Comparison of ENCODE assay signal across 18 cellular contexts in genomic region chr17:6177941-6178694, GRCh38.
"Had no signal": no experiment of that assay in that cellular context is flagged by ENCODE, and none has a peak within 500 bp of the region (broad histone marks: within the 10 kb centered on the region; RNA-seq: fewer than 3 reads in every experiment).

No MANE protein-coding gene starts in this region.

- H3K27ac Mint-ChIP-seq: activated CD4-positive, alpha-beta memory T cell treated with anti-CD3 and anti-CD28 coated beads for 36 hours; activated CD4-positive, alpha-beta T cell treated with anti-CD3 and anti-CD28 coated beads for 36 hours; activated CD8-positive, alpha-beta memory T cell treated with anti-CD3 and anti-CD28 coated beads, Interleukin-2, amount 10 ng/mL, durations not matched to agents 7 days and 5 days; activated naive CD4-positive, alpha-beta T cell treated with anti-CD3 and anti-CD28 coated beads for 36 hours; activated naive CD8-positive, alpha-beta T cell treated with anti-CD3 and anti-CD28 coated beads, Interleukin-2, amount 50 U/mL, for 24 hours; activated T-helper 2 cell treated with anti-CD3 and anti-CD28 coated beads, Interferon-gamma antibody, Interleukin-2, Interleukin-4, amounts not matched to agents 10 μg/mL and 5 μg/mL and 100 μg/mL, durations not matched to agents 14 hours and 24 hours and 36 hours; dendritic cell treated with granulocyte-macrophage colony-stimulating factor and Interleukin-4, amounts not matched to agents 40 ng/mL and 50 ng/mL, for 4 days; nephron progenitor cell; stimulated activated naive CD8-positive, alpha-beta T cell treated with anti-CD3 and anti-CD28 coated beads, Interleukin-15, amount 100 ng/mL, for 72 hours had no signal

- DNase-seq: activated CD4-positive, alpha-beta memory T cell treated with anti-CD3 and anti-CD28 coated beads for 36 hours; activated CD4-positive, alpha-beta T cell treated with anti-CD3 and anti-CD28 coated beads for 36 hours; activated CD8-positive, alpha-beta memory T cell treated with anti-CD3 and anti-CD28 coated beads, Interleukin-2, amount 10 ng/mL, durations not matched to agents 7 days and 5 days; activated naive CD4-positive, alpha-beta T cell treated with anti-CD3 and anti-CD28 coated beads for 36 hours; activated naive CD8-positive, alpha-beta T cell treated with anti-CD3 and anti-CD28 coated beads, Interleukin-2, amount 50 U/mL, for 24 hours; activated T-cell treated with anti-CD3 and anti-CD28 coated beads, Interleukin-2, amount 50 U/mL, for 1 hour; cerebellar nuclear complex; hippocampal formation; kidney glomerular epithelial cell; nephron progenitor cell; psoas muscle; stimulated activated naive CD8-positive, alpha-beta T cell treated with anti-CD3 and anti-CD28 coated beads, Interleukin-15, amount 100 ng/mL, for 72 hours; upper lobe of left lung had no signal

- H3K4me3 ChIP-seq: esophagus muscularis mucosa, psoas muscle, upper lobe of left lung had no signal

- H3K36me3 ChIP-seq: esophagus muscularis mucosa, upper lobe of left lung had no signal

- H3K9me3 ChIP-seq: esophagus muscularis mucosa, psoas muscle, upper lobe of left lung had no signal

- H3K27me3 ChIP-seq: upper lobe of left lung had no signal

- H3K9me3 Mint-ChIP-seq: activated CD4-positive, alpha-beta memory T cell treated with anti-CD3 and anti-CD28 coated beads for 36 hours; activated naive CD4-positive, alpha-beta T cell treated with anti-CD3 and anti-CD28 coated beads for 36 hours; activated naive CD8-positive, alpha-beta T cell treated with anti-CD3 and anti-CD28 coated beads, Interleukin-2, amount 50 U/mL, for 24 hours; activated T-helper 2 cell treated with anti-CD3 and anti-CD28 coated beads, Interferon-gamma antibody, Interleukin-2, Interleukin-4, amounts not matched to agents 10 μg/mL and 5 μg/mL and 100 μg/mL, durations not matched to agents 14 hours and 24 hours and 36 hours; dendritic cell treated with granulocyte-macrophage colony-stimulating factor and Interleukin-4, amounts not matched to agents 40 ng/mL and 50 ng/mL, for 4 days; nephron progenitor cell; stimulated activated naive CD8-positive, alpha-beta T cell treated with anti-CD3 and anti-CD28 coated beads, Interleukin-15, amount 100 ng/mL, for 72 hours had no signal

- H3K4me3 Mint-ChIP-seq: activated CD4-positive, alpha-beta memory T cell treated with anti-CD3 and anti-CD28 coated beads for 36 hours; activated CD4-positive, alpha-beta T cell treated with anti-CD3 and anti-CD28 coated beads for 36 hours; activated CD8-positive, alpha-beta memory T cell treated with anti-CD3 and anti-CD28 coated beads, Interleukin-2, amount 10 ng/mL, durations not matched to agents 7 days and 5 days; activated naive CD4-positive, alpha-beta T cell treated with anti-CD3 and anti-CD28 coated beads for 36 hours; activated naive CD8-positive, alpha-beta T cell treated with anti-CD3 and anti-CD28 coated beads, Interleukin-2, amount 50 U/mL, for 24 hours; dendritic cell treated with granulocyte-macrophage colony-stimulating factor and Interleukin-4, amounts not matched to agents 40 ng/mL and 50 ng/mL, for 4 days; nephron progenitor cell; stimulated activated naive CD8-positive, alpha-beta T cell treated with anti-CD3 and anti-CD28 coated beads, Interleukin-15, amount 100 ng/mL, for 72 hours had no signal

- H3K36me3 Mint-ChIP-seq: activated CD4-positive, alpha-beta memory T cell treated with anti-CD3 and anti-CD28 coated beads for 36 hours; activated CD8-positive, alpha-beta memory T cell treated with anti-CD3 and anti-CD28 coated beads, Interleukin-2, amount 10 ng/mL, durations not matched to agents 7 days and 5 days had no signal

- H3K4me1 ChIP-seq: esophagus muscularis mucosa, psoas muscle, upper lobe of left lung had no signal

- ATAC-seq: activated CD4-positive, alpha-beta T cell treated with anti-CD3 and anti-CD28 coated beads for 36 hours; activated CD8-positive, alpha-beta memory T cell treated with anti-CD3 and anti-CD28 coated beads, Interleukin-2, amount 10 ng/mL, durations not matched to agents 7 days and 5 days; activated naive CD8-positive, alpha-beta T cell treated with anti-CD3 and anti-CD28 coated beads, Interleukin-2, amount 50 U/mL, for 24 hours; psoas muscle; sciatic nerve; stimulated activated naive CD8-positive, alpha-beta T cell treated with anti-CD3 and anti-CD28 coated beads, Interleukin-15, amount 100 ng/mL, for 72 hours had no signal

- H3K27ac ChIP-seq: esophagus muscularis mucosa, psoas muscle, upper lobe of left lung, VCaP had no signal

- H3K4me1 Mint-ChIP-seq: activated CD4-positive, alpha-beta T cell treated with anti-CD3 and anti-CD28 coated beads for 36 hours; activated CD8-positive, alpha-beta memory T cell treated with anti-CD3 and anti-CD28 coated beads, Interleukin-2, amount 10 ng/mL, durations not matched to agents 7 days and 5 days; activated naive CD8-positive, alpha-beta T cell treated with anti-CD3 and anti-CD28 coated beads, Interleukin-2, amount 50 U/mL, for 24 hours; nephron progenitor cell; stimulated activated naive CD8-positive, alpha-beta T cell treated with anti-CD3 and anti-CD28 coated beads, Interleukin-15, amount 100 ng/mL, for 72 hours had no signal
